ENCODE assay signal across 28 cellular contexts in genomic region chr1:46081206-46081605, GRCh38.
"Had no signal": no experiment of that assay in that cellular context is flagged by ENCODE, and none has a peak within 500 bp of the region (broad histone marks: within the 10 kb centered on the region; RNA-seq: fewer than 3 reads in every experiment).

No MANE protein-coding gene starts in this region.

- H3K4me3 ChIP-seq: hepatocyte, right lobe of liver, skin epidermis, thoracic aorta, vagina had no signal

- H3K4me1 ChIP-seq: parathyroid adenoma, right lobe of liver, vagina had no signal

- H3K27ac ChIP-seq: foreskin keratinocyte, hepatocyte, parathyroid adenoma, right lobe of liver, skin epidermis, thoracic aorta, vagina, WERI-Rb-1 had no signal

- H3K27me3 Mint-ChIP-seq: type B pancreatic cell had no signal

- H3K36me3 Mint-ChIP-seq: activated CD8-positive, alpha-beta memory T cell treated with anti-CD3 and anti-CD28 coated beads, Interleukin-2, amount 10 ng/mL, durations not matched to agents 7 days and 5 days; activated naive CD8-positive, alpha-beta T cell treated with anti-CD3 and anti-CD28 coated beads, Interleukin-2, amount 10 ng/mL, durations not matched to agents 7 days and 5 days; stimulated activated naive B cell treated with anti-CD40 and anti-IgM and Interleukin-4, amounts not matched to agents 10 μg/mL and 1 μg/mL and 100 μg/mL, for 72 hours; T-cell had no signal

- H3K36me3 ChIP-seq: right lobe of liver, thoracic aorta, vagina had no signal

- H3K4me3 Mint-ChIP-seq: activated CD4-positive, alpha-beta T cell treated with anti-CD3 and anti-CD28 coated beads, Interleukin-2, amount 10 ng/mL, durations not matched to agents 7 days and 5 days; activated CD8-positive, alpha-beta memory T cell treated with anti-CD3 and anti-CD28 coated beads, Interleukin-2, amount 10 ng/mL, durations not matched to agents 7 days and 5 days; activated CD8-positive, alpha-beta T cell treated with anti-CD3 and anti-CD28 coated beads for 36 hours; activated naive CD8-positive, alpha-beta T cell treated with anti-CD3 and anti-CD28 coated beads, Interleukin-2, amount 10 ng/mL, durations not matched to agents 7 days and 5 days; activated T-helper 17 cell treated with anti-CD3 and anti-CD28 coated beads, Interleukin-2, amount 50 U/mL, for 72 hours; dendritic cell treated with granulocyte-macrophage colony-stimulating factor and Interleukin-4, amounts not matched to agents 40 ng/mL and 50 ng/mL, for 4 days; immature natural killer cell; nephron; stimulated activated naive B cell treated with anti-CD40 and anti-IgM and Interleukin-4, amounts not matched to agents 10 μg/mL and 1 μg/mL and 100 μg/mL, for 72 hours; T-cell; T-helper 2 cell treated with Interferon-gamma antibody and Interleukin-4, amounts not matched to agents 5 μg/mL and 100 μg/mL, for 36 hours; type B pancreatic cell had no signal

- H3K4me1 Mint-ChIP-seq: activated CD4-positive, alpha-beta T cell treated with anti-CD3 and anti-CD28 coated beads, Interleukin-2, amount 10 ng/mL, durations not matched to agents 7 days and 5 days; activated CD8-positive, alpha-beta memory T cell treated with anti-CD3 and anti-CD28 coated beads, Interleukin-2, amount 10 ng/mL, durations not matched to agents 7 days and 5 days; activated naive CD8-positive, alpha-beta T cell treated with anti-CD3 and anti-CD28 coated beads, Interleukin-2, amount 10 ng/mL, durations not matched to agents 7 days and 5 days; activated T-helper 17 cell treated with anti-CD3 and anti-CD28 coated beads, Interleukin-2, amount 50 U/mL, for 72 hours; immature natural killer cell; stimulated activated naive B cell treated with anti-CD40 and anti-IgM and Interleukin-4, amounts not matched to agents 10 μg/mL and 1 μg/mL and 100 μg/mL, for 72 hours; T-cell had no signal

- ATAC-seq: activated CD8-positive, alpha-beta memory T cell treated with anti-CD3 and anti-CD28 coated beads, Interleukin-2, amount 10 ng/mL, durations not matched to agents 7 days and 5 days; activated CD8-positive, alpha-beta T cell treated with anti-CD3 and anti-CD28 coated beads for 36 hours; activated T-helper 17 cell treated with anti-CD3 and anti-CD28 coated beads, Interleukin-2, amount 50 U/mL, for 72 hours; foreskin keratinocyte; stimulated activated naive B cell treated with anti-CD40 and anti-IgM and Interleukin-4, amounts not matched to agents 10 μg/mL and 1 μg/mL and 100 μg/mL, for 72 hours; T-cell had no signal

- DNase-seq: activated CD4-positive, alpha-beta T cell treated with anti-CD3 and anti-CD28 coated beads, Interleukin-2, amount 10 ng/mL, durations not matched to agents 7 days and 5 days; activated CD4-positive, CD25-positive, alpha-beta regulatory T cell treated with anti-CD3 and anti-CD28 coated beads, Interleukin-2, amount 50 U/mL, for 72 hours; activated CD8-positive, alpha-beta memory T cell treated with anti-CD3 and anti-CD28 coated beads, Interleukin-2, amount 10 ng/mL, durations not matched to agents 7 days and 5 days; activated CD8-positive, alpha-beta T cell treated with anti-CD3 and anti-CD28 coated beads for 36 hours; activated naive CD4-positive, alpha-beta T cell; activated naive CD8-positive, alpha-beta T cell treated with anti-CD3 and anti-CD28 coated beads, Interleukin-2, amount 10 ng/mL, durations not matched to agents 7 days and 5 days; amniotic stem cell; effector CD8-positive, alpha-beta T cell; foreskin keratinocyte; immature natural killer cell; mesenchymal stem cell; nucleus accumbens; right lobe of liver; stimulated activated CD4-positive, alpha-beta T cell treated with anti-CD3 and anti-CD28 coated beads, Interleukin-15, amount 100 ng/mL, for 24 hours; stimulated activated CD8-positive, alpha-beta memory T cell treated with anti-CD3 and anti-CD28 coated beads, Interleukin-4, amount 100 ng/mL, for 48 hours; stimulated activated naive B cell treated with anti-CD40 and anti-IgM and Interleukin-4, amounts not matched to agents 10 μg/mL and 1 μg/mL and 100 μg/mL, for 72 hours; T-cell; WERI-Rb-1 had no signal

- H3K27me3 ChIP-seq: foreskin keratinocyte, hepatocyte, right lobe of liver, vagina had no signal

- H3K9me3 Mint-ChIP-seq: activated CD4-positive, alpha-beta T cell treated with anti-CD3 and anti-CD28 coated beads, Interleukin-2, amount 10 ng/mL, durations not matched to agents 7 days and 5 days; activated CD8-positive, alpha-beta T cell treated with anti-CD3 and anti-CD28 coated beads for 36 hours; activated naive CD8-positive, alpha-beta T cell treated with anti-CD3 and anti-CD28 coated beads, Interleukin-2, amount 10 ng/mL, durations not matched to agents 7 days and 5 days; activated T-helper 17 cell treated with anti-CD3 and anti-CD28 coated beads, Interleukin-2, amount 50 U/mL, for 72 hours; dendritic cell treated with granulocyte-macrophage colony-stimulating factor and Interleukin-4, amounts not matched to agents 40 ng/mL and 50 ng/mL, for 4 days; immature natural killer cell; stimulated activated naive B cell treated with anti-CD40 and anti-IgM and Interleukin-4, amounts not matched to agents 10 μg/mL and 1 μg/mL and 100 μg/mL, for 72 hours; T-helper 2 cell treated with Interferon-gamma antibody and Interleukin-4, amounts not matched to agents 5 μg/mL and 100 μg/mL, for 36 hours had no signal

- H3K9me3 ChIP-seq: right lobe of liver, thoracic aorta, vagina had no signal
